ENCODE assay signal across 14 cellular contexts in the genomic region with DNA sequence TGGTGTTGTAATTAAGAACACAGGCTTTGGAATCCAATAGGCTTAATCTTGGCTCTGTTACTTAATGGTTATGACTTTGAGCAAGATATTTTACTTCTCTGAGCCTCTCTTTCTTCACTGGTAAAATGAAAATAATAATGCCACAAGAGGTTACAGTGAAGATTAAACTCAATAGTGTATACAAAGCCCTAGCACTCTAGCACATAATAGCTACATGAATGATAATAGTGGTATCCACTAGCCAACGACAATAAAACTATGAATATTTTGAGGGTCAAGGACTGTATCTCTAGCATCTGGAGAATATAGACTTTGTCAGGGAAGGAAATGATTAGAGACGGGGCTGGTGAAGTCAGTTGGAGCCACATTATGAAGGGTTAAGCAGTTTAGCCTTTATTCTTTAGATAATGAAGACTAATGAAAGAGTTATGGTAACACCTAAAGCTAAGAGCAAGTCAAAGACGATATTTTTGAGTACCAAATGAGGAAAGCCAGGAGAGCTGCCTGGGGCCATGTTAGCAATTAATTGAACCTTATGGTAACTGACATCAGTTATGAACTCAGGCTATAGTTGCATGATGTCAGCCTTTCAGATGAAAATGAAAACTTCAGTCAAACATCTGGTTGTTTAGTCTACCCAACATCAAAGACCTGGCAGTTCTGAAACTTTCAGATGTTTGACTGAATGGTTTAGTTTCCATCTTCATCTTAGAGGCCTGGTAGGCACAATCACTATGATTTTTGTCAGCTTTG. TPM values are rescaled to one million over a fixed set of nuclear protein-coding genes. Genes with fewer than 3 reads are reported as not detected.
A peak's percentile ranks its signal among the peaks of the same experiment; 100 is the strongest.
DNase-seq lines count a peak whose midpoint lies in the region; ATAC-seq and TF ChIP-seq lines count a peak whose summit lies in the region.
"Had no signal": no experiment of that assay in that cellular context is flagged by ENCODE, and none has a peak within 500 bp of the region (broad histone marks: within the 10 kb centered on the region; RNA-seq: fewer than 3 reads in every experiment).

No MANE protein-coding gene starts in this region.

- no peak for TF ChIP-seq CTCF in activated CD8-positive, alpha-beta T cell treated with anti-CD3 and anti-CD28 coated beads for 36 hours (IDR thresholded peaks at IDR 0.05)

- no peaks in the 10 kb centered on the region for H3K27me3 Mint-ChIP-seq in activated CD8-positive, alpha-beta T cell treated with anti-CD3 and anti-CD28 coated beads for 36 hours
- no peaks in the 10 kb centered on the region for H3K27me3 Mint-ChIP-seq in activated CD8-positive, alpha-beta T cell treated with anti-CD3 and anti-CD28 coated beads, Interleukin-2, amount 10 ng/mL, durations not matched to agents 7 days and 5 days (ENCODE audit: low read depth)
- H3K27me3 Mint-ChIP-seq: naive thymus-derived CD8-positive, alpha-beta T cell had no signal

- ATAC-seq in activated CD8-positive, alpha-beta T cell treated with anti-CD3 and anti-CD28 coated beads for 36 hours, result peak; percentile 77
- ATAC-seq in activated CD8-positive, alpha-beta T cell treated with anti-CD3 and anti-CD28 coated beads, Interleukin-2, amount 10 ng/mL, durations not matched to agents 7 days and 5 days, result no peak
- peak; percentile 93 for ATAC-seq in GM21360 (IDR thresholded peaks at IDR 0.05; ENCODE audit: unreplicated experiment)
- peak; percentile 68 for ATAC-seq in HG03097 (IDR thresholded peaks at IDR 0.05; ENCODE audit: low FRiP score, unreplicated experiment)
- peak; percentile 46 for ATAC-seq in stimulated activated naive CD8-positive, alpha-beta T cell treated with anti-CD3 and anti-CD28 coated beads, Interleukin-15, Interleukin-2, amounts not matched to agents 100 U/mL and 50 U/mL, for 24 hours
- no peak for ATAC-seq in GM21515 (IDR thresholded peaks at IDR 0.05; ENCODE audit: unreplicated experiment)
- ATAC-seq: A549; gastroesophageal sphincter; naive thymus-derived CD8-positive, alpha-beta T cell had no signal

- no peaks in the 10 kb centered on the region for H3K9me3 Mint-ChIP-seq in activated CD8-positive, alpha-beta T cell treated with anti-CD3 and anti-CD28 coated beads for 36 hours
- no peaks in the 10 kb centered on the region for H3K9me3 Mint-ChIP-seq in activated CD8-positive, alpha-beta T cell treated with anti-CD3 and anti-CD28 coated beads, Interleukin-2, amount 10 ng/mL, durations not matched to agents 7 days and 5 days (ENCODE audit: insufficient read depth)
- H3K9me3 Mint-ChIP-seq: naive thymus-derived CD8-positive, alpha-beta T cell had no signal

- POLR2A ChIA-PET in activated CD8-positive, alpha-beta T cell treated with anti-CD3 and anti-CD28 coated beads for 36 hours (lab: Charles Lee), result no interaction called here
- POLR2A ChIA-PET in activated CD8-positive, alpha-beta T cell treated with anti-CD3 and anti-CD28 coated beads, Interleukin-2, amount 10 ng/mL, durations not matched to agents 7 days and 5 days (lab: Charles Lee), result no interaction called here

- no peak overlapping the region for H3K4me3 Mint-ChIP-seq in activated CD8-positive, alpha-beta T cell treated with anti-CD3 and anti-CD28 coated beads for 36 hours
- no peak overlapping the region for H3K4me3 Mint-ChIP-seq in activated CD8-positive, alpha-beta T cell treated with anti-CD3 and anti-CD28 coated beads, Interleukin-2, amount 10 ng/mL, durations not matched to agents 7 days and 5 days
- H3K4me3 Mint-ChIP-seq: naive thymus-derived CD8-positive, alpha-beta T cell had no signal

- no peak overlapping the region for H3K27ac Mint-ChIP-seq in activated CD8-positive, alpha-beta T cell treated with anti-CD3 and anti-CD28 coated beads for 36 hours
- H3K27ac Mint-ChIP-seq in activated CD8-positive, alpha-beta T cell treated with anti-CD3 and anti-CD28 coated beads, Interleukin-2, amount 10 ng/mL, durations not matched to agents 7 days and 5 days, result no peak overlapping the region

- no peak for DNase-seq in activated CD8-positive, alpha-beta T cell treated with anti-CD3 and anti-CD28 coated beads for 36 hours
- DNase-seq in activated CD8-positive, alpha-beta T cell treated with anti-CD3 and anti-CD28 coated beads, Interleukin-2, amount 10 ng/mL, durations not matched to agents 7 days and 5 days, result no peak
- no peak for DNase-seq in stimulated activated naive CD8-positive, alpha-beta T cell treated with anti-CD3 and anti-CD28 coated beads, Interleukin-15, Interleukin-2, amounts not matched to agents 100 U/mL and 50 U/mL, for 24 hours
- no peak for DNase-seq in H4 (ENCODE audit: low spot score)
- no peak for DNase-seq in DMS153 (lab: John Stamatoyannopoulos, UW)
- DNase-seq: amygdala; dorsolateral prefrontal cortex; naive thymus-derived CD8-positive, alpha-beta T cell; substantia nigra had no signal

- H3K36me3 Mint-ChIP-seq in activated CD8-positive, alpha-beta T cell treated with anti-CD3 and anti-CD28 coated beads for 36 hours (ENCODE audit: low read depth), result no peaks in the 10 kb centered on the region
- H3K36me3 Mint-ChIP-seq in activated CD8-positive, alpha-beta T cell treated with anti-CD3 and anti-CD28 coated beads, Interleukin-2, amount 10 ng/mL, durations not matched to agents 7 days and 5 days (ENCODE audit: low read depth), result no peaks in the 10 kb centered on the region
- H3K36me3 Mint-ChIP-seq: naive thymus-derived CD8-positive, alpha-beta T cell had no signal

- peaks cover 5% of the 10 kb centered on the region for H3K4me1 Mint-ChIP-seq in activated CD8-positive, alpha-beta T cell treated with anti-CD3 and anti-CD28 coated beads for 36 hours (ENCODE audit: low read depth)
- no peaks in the 10 kb centered on the region for H3K4me1 Mint-ChIP-seq in activated CD8-positive, alpha-beta T cell treated with anti-CD3 and anti-CD28 coated beads, Interleukin-2, amount 10 ng/mL, durations not matched to agents 7 days and 5 days (ENCODE audit: low read depth)

- intact Hi-C loops in activated CD8-positive, alpha-beta T cell treated with anti-CD3 and anti-CD28 coated beads for 36 hours (cut with micrococcal nuclease), result no loop called here

- CTCF ChIA-PET in activated CD8-positive, alpha-beta T cell treated with anti-CD3 and anti-CD28 coated beads for 36 hours (lab: Charles Lee), result interaction anchor here (0.8 to 3.9 kb wide), 4 partner anchors 10 to 14 kb away, joined by 3 to 16 read pairs (median 7); no protein-coding TSS in a partner anchor
- CTCF ChIA-PET in activated CD8-positive, alpha-beta T cell treated with anti-CD3 and anti-CD28 coated beads, Interleukin-2, amount 10 ng/mL, durations not matched to agents 7 days and 5 days (lab: Charles Lee), result interaction anchor here (0.9 to 2.8 kb wide), 2 partner anchors 11 to 14 kb away, joined by 3 to 13 read pairs; no protein-coding TSS in a partner anchor

RNA-seq across cellular contexts. Expression of a gene that starts 32.8 kb away (rescaled TPM):
- total RNA-seq in activated CD8-positive, alpha-beta T cell treated with anti-CD3 and anti-CD28 coated beads for 36 hours, result 10 to 100 TPM; 21.5 to 22.6 TPM
- total RNA-seq in activated CD8-positive, alpha-beta T cell treated with anti-CD3 and anti-CD28 coated beads, Interleukin-2, amount 10 ng/mL, durations not matched to agents 7 days and 5 days, result 10 to 100 TPM; 27.5 to 29.0 TPM
- total RNA-seq in H4 (2014; rRNA removed; shearing (Covaris generic)), result 115 and 123 TPM in 2 replicates

Comparison
In these comparisons a context has a peak if more than half of its experiments do, and no peak if none do; other contexts are left out.
1. ATAC-seq: peak in activated CD8-positive, alpha-beta T cell treated with anti-CD3 and anti-CD28 coated beads for 36 hours (single experiment), GM21360 (single experiment), HG03097 (single experiment) and stimulated activated naive CD8-positive, alpha-beta T cell treated with anti-CD3 and anti-CD28 coated beads, Interleukin-15, Interleukin-2, amounts not matched to agents 100 U/mL and 50 U/mL, for 24 hours (single experiment); none in activated CD8-positive, alpha-beta T cell treated with anti-CD3 and anti-CD28 coated beads, Interleukin-2, amount 10 ng/mL, durations not matched to agents 7 days and 5 days (single experiment) and GM21515 (single experiment).